8 cellular contexts compared by ENCODE assay signal in the genomic region with DNA sequence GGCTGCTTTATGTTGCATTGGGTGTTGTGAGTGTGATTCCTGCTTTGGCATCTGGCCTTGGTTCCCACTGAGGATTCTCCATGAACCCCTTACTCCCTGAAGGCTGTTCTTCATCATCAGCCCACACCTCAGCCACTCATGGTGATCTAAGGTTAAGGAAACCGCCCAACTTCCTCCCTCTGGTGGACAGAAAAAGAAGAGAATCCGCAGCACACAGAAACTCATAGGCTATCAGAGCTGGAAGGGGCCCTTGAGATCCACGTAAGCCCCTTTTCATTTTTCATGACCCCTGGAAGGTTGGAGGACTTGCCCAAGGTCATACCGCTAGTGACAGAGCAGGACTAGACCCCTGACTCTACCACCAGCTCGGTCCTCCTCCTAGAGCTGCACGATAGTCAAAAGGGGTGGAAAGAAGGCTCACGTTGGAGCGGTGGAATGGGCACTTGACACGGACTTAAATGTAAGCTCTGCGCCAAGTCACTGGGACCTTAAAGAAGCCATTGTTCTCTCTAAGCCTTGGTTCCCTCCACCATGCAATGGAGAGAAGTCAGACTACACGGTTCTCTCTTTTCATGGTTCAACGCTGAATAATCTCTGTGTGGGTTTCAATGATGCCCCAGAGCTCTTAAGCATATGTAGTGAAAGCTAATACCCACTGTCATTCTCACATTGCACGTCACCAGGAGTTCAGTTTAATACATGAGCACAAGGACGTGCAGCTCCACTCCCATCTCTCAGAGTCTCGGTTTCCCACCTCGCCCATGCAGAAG.
DNase-seq lines count a peak whose midpoint lies in the region; ATAC-seq and TF ChIP-seq lines count a peak whose summit lies in the region.

No MANE protein-coding gene starts in this region.

- no peaks in the 10 kb centered on the region for H3K79me2 ChIP-seq in hepatocyte

- no peak overlapping the region for H2AK9ac ChIP-seq in IMR-90 (replicated peaks; ENCODE audit: low read depth, low read length, poor library complexity)

- peaks cover 44 to 90% of the 10 kb centered on the region in 2 experiments for H3K79me1 ChIP-seq in IMR-90 (ENCODE audit: low read depth in 1 of 2, low read length in 2 of 2)

- no peak overlapping the region for H3K4me3 ChIP-seq in IMR-90 (ENCODE audit: insufficient read depth, low read depth, low read length)
- H3K4me3 ChIP-seq in hepatocyte, result no peak overlapping the region

- H3K9me2 ChIP-seq in hepatocyte (replicated peaks; ENCODE audit: insufficient read depth), result no peaks in the 10 kb centered on the region

- in situ Hi-C loops in IMR-90 (cut with MboI; ENCODE audit: low sequenced_read_pairs), result no loop called here

- H3K36me3 Mint-ChIP-seq in activated CD4-positive, alpha-beta T cell treated with anti-CD3 and anti-CD28 coated beads, Interleukin-2, amount 10 ng/mL, durations not matched to agents 7 days and 5 days (ENCODE audit: low read depth), result no peaks in the 10 kb centered on the region

- CTCF ChIA-PET in IMR-90 (lab: Yijun Ruan, JAX), result interaction anchor here (0.6 kb wide), 1 partner anchor 292 kb away, joined by 3 read pairs; no protein-coding TSS in a partner anchor
- CTCF ChIA-PET in activated CD4-positive, alpha-beta T cell treated with anti-CD3 and anti-CD28 coated beads, Interleukin-2, amount 10 ng/mL, durations not matched to agents 7 days and 5 days (lab: Charles Lee), result interaction anchor here (0.8 to 5.0 kb wide), 20 partner anchors 8 to 175 kb away, joined by 3 to 36 read pairs (median 5); partner anchors contain the start of gene UBASH3B

- no peak overlapping the region for H3K4me3 Mint-ChIP-seq in activated CD4-positive, alpha-beta T cell treated with anti-CD3 and anti-CD28 coated beads, Interleukin-2, amount 10 ng/mL, durations not matched to agents 7 days and 5 days

- ATAC-seq in IMR-90 (ENCODE audit: low read depth) (no peak), HG02588 (IDR thresholded peaks at IDR 0.05; ENCODE audit: unreplicated experiment) (no peak)

- no peaks in the 10 kb centered on the region for H3K36me3 ChIP-seq in IMR-90 (ENCODE audit: control insufficient read depth, insufficient read depth, low read length)
- no peaks in the 10 kb centered on the region for H3K36me3 ChIP-seq in hepatocyte (replicated peaks; ENCODE audit: insufficient read depth, low read depth)

- no peak overlapping the region for H3K9ac ChIP-seq in IMR-90 (ENCODE audit: low read depth, low read length)

- no peak overlapping the region for H2BK20ac ChIP-seq in IMR-90 (ENCODE audit: low read depth, low read length)

- peak overlapping the region; percentile 64; the same call in 1 of the 2 replicates for H2AK5ac ChIP-seq in IMR-90 (ENCODE audit: low read depth, low read length)

- H4K8ac ChIP-seq in IMR-90 (ENCODE audit: low read depth in 2 of 2, low read length in 2 of 2), result no peak overlapping the region

- H3K56ac ChIP-seq in IMR-90 (ENCODE audit: extremely low read depth, insufficient read depth, low read length), result no peak overlapping the region

- H4K91ac ChIP-seq in IMR-90 (ENCODE audit: insufficient read depth, low read depth, low read length), result peak overlapping the region; percentile 7; the same call in 1 of the 2 replicates

- H3K18ac ChIP-seq in IMR-90 (ENCODE audit: low read depth, low read length), result no peak overlapping the region

- H2BK5ac ChIP-seq in IMR-90 (ENCODE audit: low read depth, low read length, poor library complexity, severe bottlenecking), result no peak overlapping the region

- WGBS in IMR-90 (ENCODE audit: extremely low coverage in 2 of 2, insufficient read length in 1 of 2), 2 experiments, result 98% methylated on average over 10 of the region's 16 CpGs; no CpG with 5 or more reads in 1 of the 2 experiments
- WGBS in hepatocyte (ENCODE audit: low lambda C conversion rate, missing lambda C conversion rate), result 83% methylated on average over 16 of the region's 16 CpGs

- TF ChIP-seq CTCF in IMR-90 (conservative IDR thresholded peaks at IDR 0.05; ENCODE audit: low read depth, low read length) (peak; percentile 20; the same call in 1 of the 2 replicates), hepatocyte (IDR thresholded peaks at IDR 0.05; ENCODE audit: poor library complexity) (peak; percentile 36)

- POLR2A ChIA-PET in IMR-90 (lab: Charles Lee; ENCODE audit: unreplicated experiment), result no interaction called here
- POLR2A ChIA-PET in activated CD4-positive, alpha-beta T cell treated with anti-CD3 and anti-CD28 coated beads, Interleukin-2, amount 10 ng/mL, durations not matched to agents 7 days and 5 days (lab: Charles Lee), result no interaction called here

- H3K9me3 ChIP-seq in IMR-90 (ENCODE audit: control insufficient read depth, insufficient read depth, low read length) (no peaks in the 10 kb centered on the region), hepatocyte (ENCODE audit: low read depth) (no peaks in the 10 kb centered on the region)

- no peak overlapping the region for H3K4me2 ChIP-seq in IMR-90 (ENCODE audit: low read depth, low read length)
- no peak overlapping the region for H3K4me2 ChIP-seq in hepatocyte

- peaks cover 46% of the 10 kb centered on the region for H3K4me1 Mint-ChIP-seq in activated CD4-positive, alpha-beta T cell treated with anti-CD3 and anti-CD28 coated beads, Interleukin-2, amount 10 ng/mL, durations not matched to agents 7 days and 5 days

- H3K27ac Mint-ChIP-seq in activated CD4-positive, alpha-beta T cell treated with anti-CD3 and anti-CD28 coated beads, Interleukin-2, amount 10 ng/mL, durations not matched to agents 7 days and 5 days, result no peak overlapping the region

- no peak overlapping the region for H2BK15ac ChIP-seq in IMR-90 (ENCODE audit: low read depth, low read length)

- H3K9me3 Mint-ChIP-seq in activated CD4-positive, alpha-beta T cell treated with anti-CD3 and anti-CD28 coated beads, Interleukin-2, amount 10 ng/mL, durations not matched to agents 7 days and 5 days, result no peaks in the 10 kb centered on the region

- no peak overlapping the region for H3K14ac ChIP-seq in IMR-90 (replicated peaks; ENCODE audit: low read depth, low read length)

- H4K20me1 ChIP-seq in IMR-90 (ENCODE audit: insufficient read depth, low read length) (peaks cover 18% of the 10 kb centered on the region), hepatocyte (ENCODE audit: insufficient read depth, poor library complexity, severe bottlenecking) (no peaks in the 10 kb centered on the region)

- 0 out of 2 replicates have a peak overlapping the region, but pooled peaks have one; percentile 16 for H3K4ac ChIP-seq in IMR-90 (ENCODE audit: low read depth, low read length)

- no peak overlapping the region for H3K23ac ChIP-seq in IMR-90 (ENCODE audit: low read depth, low read length)

- H3K27ac ChIP-seq in IMR-90 (ENCODE audit: insufficient read depth, low read length) (no peak overlapping the region), hepatocyte (no peak overlapping the region)

- H3K4me1 ChIP-seq in IMR-90 (ENCODE audit: control insufficient read depth, insufficient read depth, low read length), result no peaks in the 10 kb centered on the region; the same call in 1 of the 2 replicates
- no peaks in the 10 kb centered on the region for H3K4me1 ChIP-seq in hepatocyte (ENCODE audit: insufficient read depth)

- no TSS peak for BruUV-seq in IMR-90 (replicated peaks; lab: Mats Ljungman, UMichigan)

- no peak overlapping the region for H2AFZ ChIP-seq in IMR-90 (replicated peaks; ENCODE audit: low read length, poor library complexity)
- H2AFZ ChIP-seq in hepatocyte, result no peak overlapping the region

- no peaks in the 10 kb centered on the region for H3K27me3 ChIP-seq in IMR-90 (ENCODE audit: control insufficient read depth, insufficient read depth, low read length)
- no peaks in the 10 kb centered on the region for H3K27me3 ChIP-seq in hepatocyte

- TF ChIP-seq POLR2A in IMR-90 (IDR thresholded peaks at IDR 0.05; ENCODE audit: low read depth, low read length), result no peak

- no peak overlapping the region; the same call in 1 of the 2 replicates for H2BK120ac ChIP-seq in IMR-90 (ENCODE audit: low read depth, low read length)

- peaks cover 27% of the 10 kb centered on the region for H3K9me1 ChIP-seq in IMR-90 (ENCODE audit: insufficient read depth, low read length)

- intact Hi-C loops in IMR-90 (cut with micrococcal nuclease), result no loop called here

- H4K5ac ChIP-seq in IMR-90 (ENCODE audit: low read depth, low read length), result no peak overlapping the region

- no peaks in the 10 kb centered on the region for H3K27me3 Mint-ChIP-seq in activated CD4-positive, alpha-beta T cell treated with anti-CD3 and anti-CD28 coated beads, Interleukin-2, amount 10 ng/mL, durations not matched to agents 7 days and 5 days

- peak; percentile 37 for TF ChIP-seq RAD21 in IMR-90 (IDR thresholded peaks at IDR 0.05; ENCODE audit: low read length)

- dilution Hi-C loops in IMR-90 (cut with HindIII; ENCODE audit: low sequenced_read_pairs, unreplicated experiment), result no loop called here

- DNase-seq in DMS53 (lab: John Stamatoyannopoulos, UW) (peak; percentile 32), DMS53 treated with DMSO at 0.1 percent for 48 hours (lab: John Stamatoyannopoulos, UW; ENCODE audit: unreplicated experiment) (no peak), IMR-90 (no peak), hepatocyte (ENCODE audit: low spot score) (no peak), AG20443 (ENCODE audit: low spot score) (no peak), NCI-H748 (lab: John Stamatoyannopoulos, UW; ENCODE audit: unreplicated experiment) (no peak)
- DNase-seq in activated CD4-positive, alpha-beta T cell treated with anti-CD3 and anti-CD28 coated beads, Interleukin-2, amount 10 ng/mL, durations not matched to agents 7 days and 5 days, result peak; percentile 53

TF ChIP-seq in IMR-90, 13 proteins besides CTCF, POLR2A, EP300 and RAD21:
- peak; percentile 18; the same call in 1 of the 2 replicates for TF ChIP-seq SMC3 (IDR thresholded peaks at IDR 0.05; ENCODE audit: low read depth, low read length)
- TF ChIP-seq RFX5 (IDR thresholded peaks at IDR 0.05; ENCODE audit: low read depth, low read length), result no peak
- TF ChIP-seq BHLHE40 (IDR thresholded peaks at IDR 0.05; ENCODE audit: low read depth, low read length), result no peak
- TF ChIP-seq MXI1 (IDR thresholded peaks at IDR 0.05; ENCODE audit: borderline replicate concordance, low read depth, low read length), result no peak

Comparison
In these comparisons a context has a peak if more than half of its experiments do, and no peak if none do; other contexts are left out.
1. DNase-seq: peak in DMS53 (single experiment) and activated CD4-positive, alpha-beta T cell treated with anti-CD3 and anti-CD28 coated beads, Interleukin-2, amount 10 ng/mL, durations not matched to agents 7 days and 5 days (single experiment); none in DMS53 treated with DMSO at 0.1 percent for 48 hours (single experiment), IMR-90 (single experiment), hepatocyte (single experiment), AG20443 (single experiment) and NCI-H748 (single experiment).